ENCODE assay signal across 9 cellular contexts in genomic region chr9:132239999-132240859, GRCh38.
DNase-seq lines count a peak whose midpoint lies in the region; ATAC-seq, FAIRE-seq and TF ChIP-seq lines count a peak whose summit lies in the region.
"Had no signal": no experiment of that assay in that cellular context is flagged by ENCODE, and none has a peak within 500 bp of the region (broad histone marks: within the 10 kb centered on the region; RNA-seq: fewer than 3 reads in every experiment).

No MANE protein-coding gene starts in this region.

- H3K27ac ChIP-seq in WERI-Rb-1 = peak overlapping the region; percentile 91
- H3K27ac ChIP-seq in kidney (ENCODE audit: low read depth in 2 of 2, low read length in 2 of 2) = no peak overlapping the region
- H3K27ac ChIP-seq in thymus (ENCODE audit: low read depth) = no peak overlapping the region

- intact Hi-C loops in kidney (cut with DNase I) = loop anchor here (10.0 kb wide), 1 partner anchor 475 kb away; no protein-coding TSS in a partner anchor

- no peak for ATAC-seq in HG02642 (IDR thresholded peaks at IDR 0.05; ENCODE audit: poor library complexity, unreplicated experiment)

- no peaks in the 10 kb centered on the region for H3K27me3 ChIP-seq in WERI-Rb-1 (ENCODE audit: insufficient read depth, low read depth, severe bottlenecking)
- no peaks in the 10 kb centered on the region for H3K27me3 ChIP-seq in thymus (ENCODE audit: control insufficient read depth, insufficient read depth)

- FAIRE-seq in kidney (lab: Jason Lieb, UNC) = no peak

- peaks cover 30% of the 10 kb centered on the region for H3K4me1 Mint-ChIP-seq in activated naive CD4-positive, alpha-beta T cell treated with anti-CD3 and anti-CD28 coated beads, Interleukin-2, amount 10 ng/mL, durations not matched to agents 7 days and 5 days

- CTCF ChIA-PET in activated naive CD4-positive, alpha-beta T cell treated with anti-CD3 and anti-CD28 coated beads, Interleukin-2, amount 10 ng/mL, durations not matched to agents 7 days and 5 days (lab: Charles Lee) = interaction anchor here (1.3 to 7.7 kb wide), 4 partner anchors 11 to 203 kb away, joined by 3 to 146 read pairs (median 18); no protein-coding TSS in a partner anchor

- H3K36me3 ChIP-seq in WERI-Rb-1 = no peaks in the 10 kb centered on the region
- H3K36me3 ChIP-seq in kidney (ENCODE audit: control insufficient read depth in 1 of 2, insufficient read depth in 2 of 2, low read length in 2 of 2) = no peaks in the 10 kb centered on the region
- H3K36me3 ChIP-seq in thymus (ENCODE audit: control insufficient read depth, insufficient read depth) = no peaks in the 10 kb centered on the region
- H3K36me3 ChIP-seq: left lung had no signal

- no peak overlapping the region for H3K27ac Mint-ChIP-seq in activated naive CD4-positive, alpha-beta T cell treated with anti-CD3 and anti-CD28 coated beads, Interleukin-2, amount 10 ng/mL, durations not matched to agents 7 days and 5 days

- H3K9ac ChIP-seq in kidney (ENCODE audit: low read length in 2 of 2) = no peak overlapping the region

- WGBS in thymus = 69% methylated on average over 22 of the region's 22 CpGs

- H3K4me1 ChIP-seq in kidney (ENCODE audit: control insufficient read depth in 1 of 2, insufficient read depth in 1 of 2, low read depth in 1 of 2, low read length in 2 of 2) (peaks cover 0 to 12% of the 10 kb centered on the region in 2 donors), thymus (ENCODE audit: control insufficient read depth, insufficient read depth, low read length) (peaks cover 10% of the 10 kb centered on the region)

- no peaks in the 10 kb centered on the region for H3K9me3 Mint-ChIP-seq in activated naive CD4-positive, alpha-beta T cell treated with anti-CD3 and anti-CD28 coated beads, Interleukin-2, amount 10 ng/mL, durations not matched to agents 7 days and 5 days

- no peaks in the 10 kb centered on the region for H3K36me3 Mint-ChIP-seq in activated naive CD4-positive, alpha-beta T cell treated with anti-CD3 and anti-CD28 coated beads, Interleukin-2, amount 10 ng/mL, durations not matched to agents 7 days and 5 days

- H3K4me3 ChIP-seq in WERI-Rb-1 (ENCODE audit: low read depth, low read length) (peak overlapping the region; percentile 46), kidney (ENCODE audit: low read length in 2 of 2) (no peak overlapping the region), thymus (ENCODE audit: low read length) (peak overlapping the region; percentile 72)

- peak; percentile 31 for DNase-seq in activated naive CD4-positive, alpha-beta T cell treated with anti-CD3 and anti-CD28 coated beads, Interleukin-2, amount 10 ng/mL, durations not matched to agents 7 days and 5 days
- DNase-seq in activated naive CD4-positive, alpha-beta T cell treated with Interleukin-2 at 50 U/mL for 16 hours = no peak
- DNase-seq in WERI-Rb-1 (peak; percentile 96), kidney (peak; percentile 71), NCI-H2107 (lab: John Stamatoyannopoulos, UW) (no peak), HuH-7.5 (ENCODE audit: low spot score) (no peak)

- H3K9me3 ChIP-seq in WERI-Rb-1 (ENCODE audit: severe bottlenecking) (no peaks in the 10 kb centered on the region), kidney (ENCODE audit: control insufficient read depth in 1 of 2, low read length in 2 of 2) (no peaks in the 10 kb centered on the region), thymus (ENCODE audit: control insufficient read depth) (no peaks in the 10 kb centered on the region)
- H3K9me3 ChIP-seq: left lung had no signal

- TF ChIP-seq CTCF in WERI-Rb-1 (IDR thresholded peaks at IDR 0.05; ENCODE audit: low read depth, low read length) = 0 out of 2 replicates have a peak, but pooled peaks have one; percentile 6
- TF ChIP-seq CTCF in kidney (IDR thresholded peaks at IDR 0.05; ENCODE audit: borderline replicate concordance, extremely low read depth, insufficient read depth) = no peak

- H3K4me3 Mint-ChIP-seq in activated naive CD4-positive, alpha-beta T cell treated with anti-CD3 and anti-CD28 coated beads, Interleukin-2, amount 10 ng/mL, durations not matched to agents 7 days and 5 days = peak overlapping the region; percentile 41

- peaks cover 85% of the 10 kb centered on the region for H3K27me3 Mint-ChIP-seq in activated naive CD4-positive, alpha-beta T cell treated with anti-CD3 and anti-CD28 coated beads, Interleukin-2, amount 10 ng/mL, durations not matched to agents 7 days and 5 days

Comparison
In these comparisons a context has a peak if more than half of its experiments do, and no peak if none do; other contexts are left out.
1. DNase-seq: peak in activated naive CD4-positive, alpha-beta T cell treated with anti-CD3 and anti-CD28 coated beads, Interleukin-2, amount 10 ng/mL, durations not matched to agents 7 days and 5 days (single experiment), WERI-Rb-1 (single experiment) and kidney (single experiment); none in activated naive CD4-positive, alpha-beta T cell treated with Interleukin-2 at 50 U/mL for 16 hours (single experiment), NCI-H2107 (single experiment) and HuH-7.5 (single experiment).
2. H3K4me3 ChIP-seq: peak in WERI-Rb-1 (single experiment) and thymus (single experiment); none in kidney (0 of 2).